In the genomic region with DNA sequence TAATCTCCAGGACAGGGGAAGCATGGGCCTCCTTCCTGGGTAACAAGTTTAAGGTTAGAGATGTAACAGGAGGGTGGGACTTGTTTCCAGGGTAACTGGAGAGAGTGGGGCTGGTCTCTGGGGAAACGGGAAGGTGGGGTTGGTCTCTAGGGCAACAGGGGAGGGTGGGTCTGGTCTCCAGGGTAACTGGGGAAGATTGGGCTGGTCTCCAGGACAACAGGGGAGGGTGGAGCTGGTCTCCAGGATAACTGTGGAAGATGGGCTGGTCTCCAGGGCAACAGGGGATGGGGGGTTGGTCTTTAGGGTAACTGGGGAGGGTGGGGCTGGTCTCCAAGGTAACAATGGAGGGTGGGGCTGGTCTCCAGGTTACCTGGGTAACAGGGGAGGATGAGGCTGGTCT, we compare ENCODE assay signal across 21 cellular contexts. TPM values are rescaled to one million over a fixed set of nuclear protein-coding genes. Genes with fewer than 3 reads are reported as not detected.
A peak's percentile ranks its signal among the peaks of the same experiment; 100 is the strongest.
DNase-seq lines count a peak whose midpoint lies in the region; ATAC-seq and TF ChIP-seq lines count a peak whose summit lies in the region.
"Had no signal": no experiment of that assay in that cellular context is flagged by ENCODE, and none has a peak within 500 bp of the region (broad histone marks: within the 10 kb centered on the region; RNA-seq: fewer than 3 reads in every experiment).

No MANE protein-coding gene starts in this region.

- no peaks in the 10 kb centered on the region for H3K27me3 ChIP-seq in testis
- H3K27me3 ChIP-seq: tibial nerve had no signal

- TF ChIP-seq POLR2A in testis (IDR thresholded peaks at IDR 0.05): no peak

- WGBS in testis, 2 donors: 60 to 79% methylated on average over 1 of the region's 1 CpG

- ATAC-seq in activated CD4-positive, CD25-positive, alpha-beta regulatory T cell treated with anti-CD3 and anti-CD28 coated beads, Interleukin-2, amount 50 U/mL, for 24 hours: no peak
- ATAC-seq: stimulated activated effector memory CD8-positive, alpha-beta T cell treated with anti-CD3 and anti-CD28 coated beads, Interleukin-12 subunit alpha, Interleukin-12 subunit beta, amount 100 ng/mL, for 72 hours; T-helper 17 cell had no signal

- H3K4me1 ChIP-seq in testis: no peaks in the 10 kb centered on the region
- H3K4me1 ChIP-seq: foreskin keratinocyte, left ventricle myocardium inferior, tibial nerve had no signal

- no peaks in the 10 kb centered on the region for H3K36me3 ChIP-seq in testis (ENCODE audit: low read depth, missing control alignments)
- H3K36me3 ChIP-seq: left ventricle myocardium inferior had no signal

- no peak overlapping the region for H3K27ac ChIP-seq in testis
- no peak overlapping the region for H3K27ac ChIP-seq in substantia nigra (ENCODE audit: low read depth, low read length, poor library complexity, severe bottlenecking)
- H3K27ac ChIP-seq: foreskin keratinocyte, HL-60, KMS-11, left ventricle myocardium inferior, tibial nerve had no signal

- no peak for TF ChIP-seq CTCF in testis (IDR thresholded peaks at IDR 0.05)

- intact Hi-C loops in testis (cut with DNase I; ENCODE audit: low total_unique reads): no loop called here

- DNase-seq in DMS53 (lab: John Stamatoyannopoulos, UW): peak; percentile 34
- no peak for DNase-seq in DMS53 treated with DMSO at 0.1 percent for 48 hours (lab: John Stamatoyannopoulos, UW; ENCODE audit: unreplicated experiment)
- DNase-seq in NCI-H2196 (lab: John Stamatoyannopoulos, UW; ENCODE audit: unreplicated experiment): peak; percentile 57
- peak; percentile 81 for DNase-seq in ecto neural progenitor cell (ENCODE audit: low spot score)
- DNase-seq in testis: peak; percentile 18
- no peak for DNase-seq in activated CD4-positive, CD25-positive, alpha-beta regulatory T cell (lab: John Stamatoyannopoulos, UW)
- DNase-seq in substantia nigra (lab: John Stamatoyannopoulos, UW): no peak
- DNase-seq: 8988T; activated CD4-positive, CD25-positive, alpha-beta regulatory T cell treated with anti-CD3 and anti-CD28 coated beads, Interleukin-2, amount 50 U/mL, for 72 hours; activated gamma-delta T cell; left ventricle myocardium inferior; NCI-H1694 treated with DMSO at 0.1 percent for 48 hours; T-helper 17 cell had no signal

- no peaks in the 10 kb centered on the region for H3K9me3 ChIP-seq in testis
- H3K9me3 ChIP-seq: left ventricle myocardium inferior, tibial nerve had no signal

- H3K4me3 ChIP-seq in testis: no peak overlapping the region
- H3K4me3 ChIP-seq: left ventricle myocardium inferior, tibial nerve had no signal

RNA-seq across cellular contexts. Expression of a gene that starts 36.5 kb away (rescaled TPM):
- total RNA-seq in testis: 10 to 100 TPM; 18.3 to 27.9 TPM
- 7.2 TPM for polyA plus RNA-seq in testis (ENCODE audit: insufficient read depth, low read depth, low replicate concordance)
- total RNA-seq: endothelial cell of umbilical vein had no signal
- polyA plus RNA-seq: CD14-positive monocyte had no signal

RNA-seq across cellular contexts. Expression of a gene that starts 37.8 kb away (rescaled TPM):
- 10 to 100 TPM; 25.0 to 43.3 TPM for total RNA-seq in testis
- 36.8 TPM for polyA plus RNA-seq in testis (ENCODE audit: insufficient read depth, low read depth, low replicate concordance)

RNA-seq across cellular contexts. Expression of a gene that starts 59.2 kb away (rescaled TPM):
- total RNA-seq in testis: 10 to 100 TPM; 24.3 to 33.9 TPM
- 22.4 TPM for polyA plus RNA-seq in testis (ENCODE audit: insufficient read depth, low read depth, low replicate concordance)

Comparison
In these comparisons a context has a peak if more than half of its experiments do, and no peak if none do; other contexts are left out.
1. DNase-seq: peak in DMS53 (single experiment), NCI-H2196 (single experiment), ecto neural progenitor cell (single experiment) and testis (single experiment); none in DMS53 treated with DMSO at 0.1 percent for 48 hours (single experiment), activated CD4-positive, CD25-positive, alpha-beta regulatory T cell (0 of 4) and substantia nigra (0 of 49).